9 cellular contexts compared by ENCODE assay signal in the genomic region with DNA sequence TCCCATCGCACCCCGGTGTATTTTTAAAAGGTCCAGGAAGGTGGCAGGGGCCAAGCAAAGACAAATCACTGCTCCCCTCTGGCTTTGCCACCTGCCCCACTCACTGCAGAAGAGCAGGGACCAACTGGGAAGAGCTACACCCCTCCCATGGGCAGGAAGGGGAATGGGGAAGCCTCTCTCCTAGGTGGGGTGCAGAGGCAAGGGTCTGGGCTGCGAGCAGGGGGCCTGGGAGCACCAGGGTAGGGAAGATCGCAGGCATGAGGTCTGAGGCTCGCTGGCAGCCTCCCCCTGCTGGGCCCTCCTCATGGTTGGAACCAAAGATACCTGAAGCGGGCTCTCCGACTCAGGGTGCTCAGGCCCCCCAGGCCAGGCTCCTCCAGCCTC. TPM values are rescaled to one million over a fixed set of nuclear protein-coding genes. Genes with fewer than 3 reads are reported as not detected.
DNase-seq lines count a peak whose midpoint lies in the region; ATAC-seq and TF ChIP-seq lines count a peak whose summit lies in the region.
"Had no signal": no experiment of that assay in that cellular context is flagged by ENCODE, and none has a peak within 500 bp of the region (broad histone marks: within the 10 kb centered on the region; RNA-seq: fewer than 3 reads in every experiment).

No MANE protein-coding gene starts in this region.

- no peak for TF ChIP-seq POLR2A in stomach (IDR thresholded peaks at IDR 0.05)
- no peak for TF ChIP-seq POLR2A in erythroblast (IDR thresholded peaks at IDR 0.05; ENCODE audit: low read length)

- TF ChIP-seq EP300 in stomach (IDR thresholded peaks at IDR 0.05), result no peak

- no peaks in the 10 kb centered on the region for H3K9me3 ChIP-seq in iPS-18c (ENCODE audit: control insufficient read depth, insufficient read depth, low read length)
- H3K9me3 ChIP-seq in stomach, result no peaks in the 10 kb centered on the region

- H3K27me3 ChIP-seq in stomach, result no peaks in the 10 kb centered on the region

- no peaks in the 10 kb centered on the region for H3K9me3 Mint-ChIP-seq in activated CD4-positive, alpha-beta T cell treated with anti-CD3 and anti-CD28 coated beads, Interleukin-2, amount 10 ng/mL, durations not matched to agents 24 days and 14 days
- H3K9me3 Mint-ChIP-seq in activated CD4-positive, alpha-beta T cell treated with anti-CD3 and anti-CD28 coated beads, Interleukin-2, amount 10 ng/mL, durations not matched to agents 7 days and 5 days, result no peaks in the 10 kb centered on the region

- in situ Hi-C loops in astrocyte of the cerebellum (cut with HindIII; ENCODE audit: low sequenced_read_pairs), result no loop called here

- H3K27ac Mint-ChIP-seq in activated CD4-positive, alpha-beta T cell treated with anti-CD3 and anti-CD28 coated beads, Interleukin-2, amount 10 ng/mL, durations not matched to agents 24 days and 14 days, result peak overlapping the region; percentile 34
- no peak overlapping the region for H3K27ac Mint-ChIP-seq in activated CD4-positive, alpha-beta T cell treated with anti-CD3 and anti-CD28 coated beads, Interleukin-2, amount 10 ng/mL, durations not matched to agents 7 days and 5 days

- WGBS in stomach, 5 donors, result 79 to 87% (median 83%) methylated on average over 4 to 7 of the region's 7 CpGs

- CTCF ChIA-PET in activated CD4-positive, alpha-beta T cell treated with anti-CD3 and anti-CD28 coated beads, Interleukin-2, amount 10 ng/mL, durations not matched to agents 7 days and 5 days (lab: Charles Lee), result interaction anchor here (0.6 to 1.4 kb wide), 2 partner anchors 9 to 187 kb away, joined by 3 to 4 read pairs; no protein-coding TSS in a partner anchor

- peaks cover 39 to 73% (median 51%) of the 10 kb centered on the region in 4 donors for H3K4me1 ChIP-seq in stomach

- H3K27me3 Mint-ChIP-seq in activated CD4-positive, alpha-beta T cell treated with anti-CD3 and anti-CD28 coated beads, Interleukin-2, amount 10 ng/mL, durations not matched to agents 24 days and 14 days, result no peaks in the 10 kb centered on the region
- no peaks in the 10 kb centered on the region for H3K27me3 Mint-ChIP-seq in activated CD4-positive, alpha-beta T cell treated with anti-CD3 and anti-CD28 coated beads, Interleukin-2, amount 10 ng/mL, durations not matched to agents 7 days and 5 days

- intact Hi-C loops in activated CD4-positive, alpha-beta T cell treated with anti-CD3 and anti-CD28 coated beads, Interleukin-2, amount 10 ng/mL, durations not matched to agents 24 days and 14 days (cut with micrococcal nuclease), result no loop called here
- intact Hi-C loops in stomach (cut with DNase I; ENCODE audit: low total_unique reads), result no loop called here

- no peak for ATAC-seq in GM21360 (IDR thresholded peaks at IDR 0.05; ENCODE audit: unreplicated experiment)

- peak overlapping the region in 3 of 5 donors; percentile 11 to 67 (median 66) for H3K27ac ChIP-seq in stomach

- no peak for TF ChIP-seq CTCF in astrocyte of the cerebellum (IDR thresholded peaks at IDR 0.05; ENCODE audit: low read depth, low read length, missing control alignments)
- TF ChIP-seq CTCF in stomach (IDR thresholded peaks at IDR 0.05), result no peak

- no peak for DNase-seq in activated CD4-positive, alpha-beta T cell treated with anti-CD3 and anti-CD28 coated beads, Interleukin-2, amount 10 ng/mL, durations not matched to agents 24 days and 14 days
- DNase-seq in activated CD4-positive, alpha-beta T cell treated with anti-CD3 and anti-CD28 coated beads, Interleukin-2, amount 10 ng/mL, durations not matched to agents 7 days and 5 days, result no peak
- DNase-seq in astrocyte of the cerebellum (ENCODE audit: low read depth) (no peak), stomach (no peak), erythroblast (lab: John Stamatoyannopoulos, UW) (no peak), NOMO-1 treated with DMSO at 0.1 percent for 48 hours (lab: John Stamatoyannopoulos, UW; ENCODE audit: unreplicated experiment) (no peak)
- DNase-seq: NCI-H345 had no signal

- no peak overlapping the region for H3K4me3 Mint-ChIP-seq in activated CD4-positive, alpha-beta T cell treated with anti-CD3 and anti-CD28 coated beads, Interleukin-2, amount 10 ng/mL, durations not matched to agents 24 days and 14 days
- no peak overlapping the region for H3K4me3 Mint-ChIP-seq in activated CD4-positive, alpha-beta T cell treated with anti-CD3 and anti-CD28 coated beads, Interleukin-2, amount 10 ng/mL, durations not matched to agents 7 days and 5 days

- H3K4me3 ChIP-seq in astrocyte of the cerebellum (ENCODE audit: low read depth, low read length) (peak overlapping the region; percentile 15), iPS-18c (ENCODE audit: insufficient read depth, low read depth, low read length) (peak overlapping the region; percentile 4; the same call in 1 of the 2 replicates), stomach (peak overlapping the region in 3 of 4 donors; percentile 3 to 27 (median 14))

- POLR2A ChIA-PET in activated CD4-positive, alpha-beta T cell treated with anti-CD3 and anti-CD28 coated beads, Interleukin-2, amount 10 ng/mL, durations not matched to agents 7 days and 5 days (lab: Charles Lee), result no interaction called here

- peaks cover 24% of the 10 kb centered on the region for H3K4me1 Mint-ChIP-seq in activated CD4-positive, alpha-beta T cell treated with anti-CD3 and anti-CD28 coated beads, Interleukin-2, amount 10 ng/mL, durations not matched to agents 24 days and 14 days
- peaks cover 29% of the 10 kb centered on the region for H3K4me1 Mint-ChIP-seq in activated CD4-positive, alpha-beta T cell treated with anti-CD3 and anti-CD28 coated beads, Interleukin-2, amount 10 ng/mL, durations not matched to agents 7 days and 5 days

- H3K36me3 Mint-ChIP-seq in activated CD4-positive, alpha-beta T cell treated with anti-CD3 and anti-CD28 coated beads, Interleukin-2, amount 10 ng/mL, durations not matched to agents 24 days and 14 days (ENCODE audit: low read depth), result peaks cover 24% of the 10 kb centered on the region
- peaks cover 5% of the 10 kb centered on the region for H3K36me3 Mint-ChIP-seq in activated CD4-positive, alpha-beta T cell treated with anti-CD3 and anti-CD28 coated beads, Interleukin-2, amount 10 ng/mL, durations not matched to agents 7 days and 5 days (ENCODE audit: low read depth)

- peaks cover 16 to 53% (median 36%) of the 10 kb centered on the region in 4 donors for H3K36me3 ChIP-seq in stomach

RNA-seq across cellular contexts. Expression of gene PISD, which starts 36.8 kb away (rescaled TPM):
- 44.9 and 52.1 TPM in 2 replicates for total RNA-seq in activated CD4-positive, alpha-beta T cell treated with anti-CD3 and anti-CD28 coated beads, Interleukin-2, amount 10 ng/mL, durations not matched to agents 24 days and 14 days
- 10 to 100 TPM; 19.4 to 19.6 TPM for total RNA-seq in activated CD4-positive, alpha-beta T cell treated with anti-CD3 and anti-CD28 coated beads, Interleukin-2, amount 10 ng/mL, durations not matched to agents 7 days and 5 days
- 10 to 100 TPM; 10.3 to 99.8 (median 56.2) TPM for total RNA-seq in stomach
- 10 to 100 TPM; 13.9 to 27.4 (median 16.8) TPM for polyA plus RNA-seq in stomach
